ENCODE assay signal across 8 cellular contexts in genomic region chr17:79026345-79027273, GRCh38. TPM values are rescaled to one million over a fixed set of nuclear protein-coding genes. Genes with fewer than 3 reads are reported as not detected.
A peak's percentile ranks its signal among the peaks of the same experiment; 100 is the strongest.
DNase-seq lines count a peak whose midpoint lies in the region; ATAC-seq and TF ChIP-seq lines count a peak whose summit lies in the region.

No MANE protein-coding gene starts in this region.

- H3K36me3 Mint-ChIP-seq in activated CD4-positive, alpha-beta T cell treated with anti-CD3 and anti-CD28 coated beads for 36 hours (ENCODE audit: low read depth): no peaks in the 10 kb centered on the region

- peak overlapping the region; percentile 97 for H3K27ac ChIP-seq in parathyroid adenoma

- no peak overlapping the region for H3K4me3 Mint-ChIP-seq in activated CD4-positive, alpha-beta T cell treated with anti-CD3 and anti-CD28 coated beads for 36 hours

- peak overlapping the region; percentile 70 for H3K4me3 ChIP-seq in parathyroid adenoma (ENCODE audit: low read depth, low read length)

- CTCF ChIA-PET in activated CD4-positive, alpha-beta T cell treated with anti-CD3 and anti-CD28 coated beads for 36 hours (lab: Charles Lee): interaction anchor here (0.9 to 1.4 kb wide), 2 partner anchors 13 to 16 kb away, joined by 3 to 4 read pairs; no protein-coding TSS in a partner anchor

- peaks cover 38% of the 10 kb centered on the region for H3K4me1 ChIP-seq in parathyroid adenoma

- peak overlapping the region; percentile 68 for H2AFZ ChIP-seq in parathyroid adenoma

- no peak for TF ChIP-seq CTCF in parathyroid adenoma (IDR thresholded peaks at IDR 0.05)

- intact Hi-C loops in activated CD4-positive, alpha-beta T cell treated with anti-CD3 and anti-CD28 coated beads for 36 hours (cut with DNase I, micrococcal nuclease): no loop called here

- H3K4me2 ChIP-seq in parathyroid adenoma (ENCODE audit: low read length): peak overlapping the region; percentile 60

- no peaks in the 10 kb centered on the region for H3K9me3 ChIP-seq in parathyroid adenoma (ENCODE audit: control insufficient read depth, low read length)

- no peaks in the 10 kb centered on the region for H3K9me3 Mint-ChIP-seq in activated CD4-positive, alpha-beta T cell treated with anti-CD3 and anti-CD28 coated beads for 36 hours (ENCODE audit: low read depth)

- H3K9ac ChIP-seq in parathyroid adenoma: no peak overlapping the region

- in situ Hi-C loops in Caki2 (cut with HindIII; ENCODE audit: low pct_unique_long_range_greater_than_20kb, low sequenced_read_pairs): no loop called here

- H3K27ac Mint-ChIP-seq in activated CD4-positive, alpha-beta T cell treated with anti-CD3 and anti-CD28 coated beads for 36 hours: no peak overlapping the region

- H3K79me2 ChIP-seq in parathyroid adenoma: no peaks in the 10 kb centered on the region

- H3K36me3 ChIP-seq in parathyroid adenoma (ENCODE audit: control insufficient read depth, insufficient read depth, low read length): no peaks in the 10 kb centered on the region

- H3K4me1 Mint-ChIP-seq in activated CD4-positive, alpha-beta T cell treated with anti-CD3 and anti-CD28 coated beads for 36 hours: peaks cover 3% of the 10 kb centered on the region

- peak; percentile 90 for DNase-seq in Caki2 (ENCODE audit: low read depth)
- DNase-seq in NCI-H69 (lab: John Stamatoyannopoulos, UW): peak; percentile 92
- DNase-seq in fibroblast of gingiva (ENCODE audit: low read depth): peak; percentile 80
- DNase-seq in NCI-H2227 (lab: John Stamatoyannopoulos, UW; ENCODE audit: unreplicated experiment): no peak
- DNase-seq in stimulated activated CD4-positive, alpha-beta T cell treated with anti-CD3 and anti-CD28 coated beads, Interleukin-15, amount 100 ng/mL, for 24 hours: no peak
- DNase-seq in activated CD4-positive, alpha-beta T cell treated with anti-CD3 and anti-CD28 coated beads for 36 hours: no peak
- DNase-seq in GF-D8 (lab: John Stamatoyannopoulos, UW): no peak

- POLR2A ChIA-PET in activated CD4-positive, alpha-beta T cell treated with anti-CD3 and anti-CD28 coated beads for 36 hours (lab: Charles Lee): no interaction called here

- no peak for ATAC-seq in activated CD4-positive, alpha-beta T cell treated with anti-CD3 and anti-CD28 coated beads for 36 hours

- H3K27me3 ChIP-seq in parathyroid adenoma (ENCODE audit: control insufficient read depth, insufficient read depth, low read length): no peaks in the 10 kb centered on the region

- peaks cover 31% of the 10 kb centered on the region for H3K27me3 Mint-ChIP-seq in activated CD4-positive, alpha-beta T cell treated with anti-CD3 and anti-CD28 coated beads for 36 hours

RNA-seq across cellular contexts. Expression of gene C1QTNF1, which starts 2.6 kb away (rescaled TPM):
- total RNA-seq in Caki2 (2014; rRNA removed; shearing (Covaris generic); ENCODE audit: low replicate concordance): not detected in 2 replicates
- under 1 TPM in 1 of 2 experiments, not detected in 1; 0.14 TPM for total RNA-seq in activated CD4-positive, alpha-beta T cell treated with anti-CD3 and anti-CD28 coated beads for 36 hours

RNA-seq across cellular contexts. Expression of gene CANT1, which starts 17.0 kb away (rescaled TPM):
- 63.0 and 77.3 TPM in 2 replicates for total RNA-seq in Caki2 (2014; rRNA removed; shearing (Covaris generic); ENCODE audit: low replicate concordance)
- 10 to 100 TPM; 44.0 to 52.9 TPM for total RNA-seq in activated CD4-positive, alpha-beta T cell treated with anti-CD3 and anti-CD28 coated beads for 36 hours

RNA-seq across cellular contexts. Expression of gene LGALS3BP, which starts 46.9 kb away (rescaled TPM):
- total RNA-seq in Caki2 (2014; rRNA removed; shearing (Covaris generic); ENCODE audit: low replicate concordance): 345 and 478 TPM in 2 replicates
- 10 to 100 TPM; 64.4 to 71.2 TPM for total RNA-seq in activated CD4-positive, alpha-beta T cell treated with anti-CD3 and anti-CD28 coated beads for 36 hours

RNA-seq across cellular contexts. Expression of gene ENGASE, which starts 48.0 kb away (rescaled TPM):
- 12.8 and 12.9 TPM in 2 replicates for total RNA-seq in Caki2 (2014; rRNA removed; shearing (Covaris generic); ENCODE audit: low replicate concordance)
- 10 to 100 TPM; 17.3 to 23.7 TPM for total RNA-seq in activated CD4-positive, alpha-beta T cell treated with anti-CD3 and anti-CD28 coated beads for 36 hours

Comparison
In these comparisons a context has a peak if more than half of its experiments do, and no peak if none do; other contexts are left out.
1. DNase-seq: peak in Caki2 (single experiment), NCI-H69 (single experiment) and fibroblast of gingiva (single experiment); none in NCI-H2227 (single experiment), stimulated activated CD4-positive, alpha-beta T cell treated with anti-CD3 and anti-CD28 coated beads, Interleukin-15, amount 100 ng/mL, for 24 hours (single experiment), activated CD4-positive, alpha-beta T cell treated with anti-CD3 and anti-CD28 coated beads for 36 hours (single experiment) and GF-D8 (single experiment).